In genomic region chr15:83031234-83031633, GRCh38 we compare ENCODE assay signal across 3 cellular contexts.
TF ChIP-seq lines count a peak whose summit lies in the region.

No MANE protein-coding gene starts in this region.

TF ChIP-seq in A549, 52 proteins besides CTCF, POLR2A, EP300 and RAD21:
- 0 out of 2 replicates have a peak, but pooled peaks have one; percentile 49 for TF ChIP-seq KDM1A (IDR thresholded peaks at IDR 0.05; ENCODE audit: low read depth)

TF ChIP-seq in HEK293, 187 proteins besides CTCF, POLR2A, EP300 and RAD21:
- TF ChIP-seq ZNF580 (tag by site-specific recombination; IDR thresholded peaks at IDR 0.05) (peak; percentile 56; the same call in 1 of the 2 replicates), ZNF146 (tag by site-specific recombination; IDR thresholded peaks at IDR 0.05) (peak; percentile 95)

TF ChIP-seq in K562, 482 proteins besides CTCF, POLR2A, EP300 and RAD21:
- TF ChIP-seq ZNF146 (CRISPR knock-in tag; IDR thresholded peaks at IDR 0.05; ENCODE audit: unreplicated experiment) (peak; percentile 70), BCOR (IDR thresholded peaks at IDR 0.05) (0 out of 2 replicates have a peak, but pooled peaks have one; percentile 16)
